Comparison of ENCODE assay signal across 1 cellular context in genomic region chr20:6121504-6121903, GRCh38.
TF ChIP-seq lines count a peak whose summit lies in the region.

No MANE protein-coding gene starts in this region.

TF ChIP-seq in H1, 55 proteins besides CTCF, POLR2A, EP300 and RAD21 (continued from another document):
- TF ChIP-seq CTBP2 (IDR thresholded peaks at IDR 0.05; ENCODE audit: borderline replicate concordance, insufficient read depth, insufficient read length, low read length), result no peak
- no peak for TF ChIP-seq RBBP5 (IDR thresholded peaks at IDR 0.05; ENCODE audit: borderline replicate concordance, low read depth, low read length)
- TF ChIP-seq SUZ12 (IDR thresholded peaks at IDR 0.05; ENCODE audit: low read length), result no peak
- no peak for TF ChIP-seq MAFK (IDR thresholded peaks at IDR 0.05; ENCODE audit: low read depth, low read length)
- TF ChIP-seq GABPA (IDR thresholded peaks at IDR 0.05; ENCODE audit: borderline replicate concordance, insufficient read depth, low read length), result no peak
- TF ChIP-seq EGR1 (IDR thresholded peaks at IDR 0.05; ENCODE audit: borderline replicate concordance, low read depth, low read length), result no peak
- TF ChIP-seq TCF12 (IDR thresholded peaks at IDR 0.05; ENCODE audit: low read depth, low read length), result no peak
- TF ChIP-seq SIRT6 (IDR thresholded peaks at IDR 0.05; ENCODE audit: low read length), result no peak
- TF ChIP-seq TAF1 (IDR thresholded peaks at IDR 0.05; ENCODE audit: low read depth, low read length), result no peak
- no peak for TF ChIP-seq CHD1 (IDR thresholded peaks at IDR 0.05; ENCODE audit: low read depth, low read length)
- no peak for TF ChIP-seq NANOG (IDR thresholded peaks at IDR 0.05; ENCODE audit: insufficient read depth, low read depth, low read length, poor library complexity, severe bottlenecking)
- no peak for TF ChIP-seq SP2 (IDR thresholded peaks at IDR 0.05; ENCODE audit: low read length)
- TF ChIP-seq TAF7 (optimal IDR thresholded peaks at IDR 0.05; ENCODE audit: borderline replicate concordance, low read depth, low read length), result no peak
- TF ChIP-seq CHD7 (IDR thresholded peaks at IDR 0.05; ENCODE audit: insufficient replicate concordance, low read length), result no peak
- no peak for TF ChIP-seq FOSL1 (IDR thresholded peaks at IDR 0.05; ENCODE audit: insufficient read depth, low read depth, low read length)
